8 cellular contexts compared by ENCODE assay signal in genomic region chr2:27369471-27370025, GRCh38. TPM values are rescaled to one million over a fixed set of nuclear protein-coding genes. Genes with fewer than 3 reads are reported as not detected.
A peak's percentile ranks its signal among the peaks of the same experiment; 100 is the strongest.
DNase-seq lines count a peak whose midpoint lies in the region; ATAC-seq and TF ChIP-seq lines count a peak whose summit lies in the region.

No MANE protein-coding gene starts in this region.

- H4K8ac ChIP-seq in IMR-90 (ENCODE audit: low read depth in 2 of 2, low read length in 2 of 2) = peak overlapping the region in 1 of 2 experiments; percentile 75; a peak in 2 of 4 replicates

- dilution Hi-C loops in IMR-90 (cut with HindIII; ENCODE audit: low sequenced_read_pairs, unreplicated experiment) = no loop called here

- no peaks in the 10 kb centered on the region for H3K27me3 ChIP-seq in ACC112 (ENCODE audit: insufficient read depth, low read length)
- no peaks in the 10 kb centered on the region for H3K27me3 ChIP-seq in IMR-90 (ENCODE audit: control insufficient read depth, insufficient read depth, low read length)
- H3K27me3 ChIP-seq in neural cell (ENCODE audit: insufficient read depth, low read depth, low read length) = no peaks in the 10 kb centered on the region

- peaks cover 43% of the 10 kb centered on the region for H3K79me2 ChIP-seq in ACC112 (ENCODE audit: control insufficient read depth, insufficient read depth, low read length, unreplicated experiment)
- H3K79me2 ChIP-seq in neural cell (replicated peaks; ENCODE audit: insufficient read depth, low read length) = peaks cover 29% of the 10 kb centered on the region

- H3K27ac Mint-ChIP-seq in activated CD8-positive, alpha-beta T cell treated with anti-CD3 and anti-CD28 coated beads for 36 hours = peak overlapping the region; percentile 94

- peak overlapping the region; percentile 98 for H2AK9ac ChIP-seq in IMR-90 (replicated peaks; ENCODE audit: low read depth, low read length, poor library complexity)

- DNase-seq in GM12864 (ENCODE audit: low read depth) = no peak
- DNase-seq in IMR-90 = peak; percentile 50
- no peak for DNase-seq in activated CD8-positive, alpha-beta T cell treated with anti-CD3 and anti-CD28 coated beads for 36 hours
- peak; percentile 39 to 75 for DNase-seq in foreskin fibroblast
- DNase-seq in activated effector memory CD4-positive, alpha-beta T cell treated with Interleukin-2 at 50 U/mL for 16 hours = no peak

- no peak overlapping the region for H3K18ac ChIP-seq in IMR-90 (ENCODE audit: low read depth, low read length)

- H2AK5ac ChIP-seq in IMR-90 (ENCODE audit: low read depth, low read length) = 0 out of 2 replicates have a peak overlapping the region, but pooled peaks have one; percentile 37

- no peaks in the 10 kb centered on the region for H3K27me3 Mint-ChIP-seq in activated CD8-positive, alpha-beta T cell treated with anti-CD3 and anti-CD28 coated beads for 36 hours

- TF ChIP-seq CTCF in GM12864 (IDR thresholded peaks at IDR 0.05; ENCODE audit: low read depth, low read length, missing control alignments) (no peak), IMR-90 (conservative IDR thresholded peaks at IDR 0.05; ENCODE audit: low read depth, low read length) (no peak), foreskin fibroblast (IDR thresholded peaks at IDR 0.05; ENCODE audit: low read depth, low read length) (no peak), neural cell (IDR thresholded peaks at IDR 0.05; ENCODE audit: poor library complexity, severe bottlenecking) (no peak)
- no peak for TF ChIP-seq CTCF in activated CD8-positive, alpha-beta T cell treated with anti-CD3 and anti-CD28 coated beads for 36 hours (IDR thresholded peaks at IDR 0.05)

- H3K36me3 ChIP-seq in ACC112 (ENCODE audit: insufficient read depth, low read length) (peaks cover 30% of the 10 kb centered on the region), IMR-90 (ENCODE audit: control insufficient read depth, insufficient read depth, low read length) (peaks cover 38% of the 10 kb centered on the region), neural cell (ENCODE audit: insufficient read depth, low read length) (no peaks in the 10 kb centered on the region)

- peak overlapping the region; percentile 89 for H3K4me3 Mint-ChIP-seq in activated CD8-positive, alpha-beta T cell treated with anti-CD3 and anti-CD28 coated beads for 36 hours

- WGBS in IMR-90 (ENCODE audit: extremely low coverage in 2 of 2, insufficient read length in 1 of 2), 2 experiments = 2% methylated on average over 10 of the region's 18 CpGs; no CpG with 5 or more reads in 1 of the 2 experiments

- H3F3A ChIP-seq in neural cell (ENCODE audit: insufficient read depth, low read length, poor library complexity, severe bottlenecking) = no peaks in the 10 kb centered on the region

- H3K14ac ChIP-seq in IMR-90 (replicated peaks; ENCODE audit: low read depth, low read length) = peak overlapping the region; percentile 94

- peaks cover 15% of the 10 kb centered on the region; the same call in 1 of the 2 replicates for H4K20me1 ChIP-seq in IMR-90 (ENCODE audit: insufficient read depth, low read length)
- no peaks in the 10 kb centered on the region for H4K20me1 ChIP-seq in neural cell (ENCODE audit: insufficient read depth)

- H3K9me2 ChIP-seq in neural cell (ENCODE audit: insufficient read depth, low read length) = no peaks in the 10 kb centered on the region

- H3K27ac ChIP-seq in ACC112 (ENCODE audit: low read depth, low read length) (peak overlapping the region; percentile 49), IMR-90 (ENCODE audit: insufficient read depth, low read length) (peak overlapping the region; percentile 67), neural cell (ENCODE audit: low read length) (peak overlapping the region; percentile 86)

- no peak for TF ChIP-seq EP300 in neural cell (conservative IDR thresholded peaks at IDR 0.05; ENCODE audit: poor library complexity, severe bottlenecking)

- intact Hi-C loops in IMR-90 (cut with micrococcal nuclease) = loop anchor here (1.0 kb wide), 1 partner anchor 48 kb away; no protein-coding TSS in a partner anchor
- intact Hi-C loops in activated CD8-positive, alpha-beta T cell treated with anti-CD3 and anti-CD28 coated beads for 36 hours (cut with micrococcal nuclease) = loop anchor here (2.0 kb wide), 1 partner anchor 13 kb away; the partner anchor contains the start of gene GTF3C2

- in situ Hi-C loops in IMR-90 (cut with MboI; ENCODE audit: low sequenced_read_pairs) = no loop called here

- no peak overlapping the region for H2BK20ac ChIP-seq in IMR-90 (ENCODE audit: low read depth, low read length)

- CTCF ChIA-PET in IMR-90 (lab: Yijun Ruan, JAX) = interaction anchor here (0.6 to 1.4 kb wide), 2 partner anchors 15 to 45 kb away, joined by 3 read pairs; no protein-coding TSS in a partner anchor
- CTCF ChIA-PET in activated CD8-positive, alpha-beta T cell treated with anti-CD3 and anti-CD28 coated beads for 36 hours (lab: Charles Lee) = interaction anchor here (0.7 to 3.7 kb wide), 13 partner anchors 10 to 314 kb away, joined by 3 to 15 read pairs (median 4); partner anchors contain the start of genes GTF3C2, MPV17 and PPM1G

- peak overlapping the region; percentile 72; the same call in 1 of the 2 replicates for H3K23ac ChIP-seq in IMR-90 (ENCODE audit: low read depth, low read length)

- H3K4me2 ChIP-seq in IMR-90 (ENCODE audit: low read depth, low read length) = peak overlapping the region; percentile 94
- peak overlapping the region; percentile 97 for H3K4me2 ChIP-seq in neural cell (ENCODE audit: low read length)

- H3K4me3 ChIP-seq in ACC112 (ENCODE audit: low read depth, low read length) (peak overlapping the region; percentile 86), GM12864 (ENCODE audit: low read depth, low read length) (peak overlapping the region; percentile 80), IMR-90 (ENCODE audit: insufficient read depth, low read depth, low read length) (peak overlapping the region; percentile 65), foreskin fibroblast (ENCODE audit: low read depth in 1 of 2, low read length in 2 of 2) (peak overlapping the region; percentile 92 to 96), neural cell (ENCODE audit: low read length) (peak overlapping the region; percentile 93)

- peaks cover 28% of the 10 kb centered on the region for H3K4me1 Mint-ChIP-seq in activated CD8-positive, alpha-beta T cell treated with anti-CD3 and anti-CD28 coated beads for 36 hours (ENCODE audit: low read depth)

- H4K91ac ChIP-seq in IMR-90 (ENCODE audit: insufficient read depth, low read depth, low read length) = peak overlapping the region; percentile 62; the same call in 1 of the 2 replicates

- H3K4me1 ChIP-seq in ACC112 (ENCODE audit: control insufficient read depth, insufficient read depth, low read length, unreplicated experiment) (peaks cover 29% of the 10 kb centered on the region), IMR-90 (ENCODE audit: control insufficient read depth, insufficient read depth, low read length) (peaks cover 8% of the 10 kb centered on the region)

- peak overlapping the region; percentile 8; the same call in 1 of the 2 replicates for H4K5ac ChIP-seq in IMR-90 (ENCODE audit: low read depth, low read length)

- peak overlapping the region; percentile 42 for H3K56ac ChIP-seq in IMR-90 (ENCODE audit: extremely low read depth, insufficient read depth, low read length)

- H2BK5ac ChIP-seq in IMR-90 (ENCODE audit: low read depth, low read length, poor library complexity, severe bottlenecking) = peak overlapping the region; percentile 63

- ATAC-seq in IMR-90 (ENCODE audit: low read depth) (peak; percentile 45), GM21786 (IDR thresholded peaks at IDR 0.05; ENCODE audit: unreplicated experiment) (no peak)
- ATAC-seq in activated CD8-positive, alpha-beta T cell treated with anti-CD3 and anti-CD28 coated beads for 36 hours = no peak

- POLR2A ChIA-PET in IMR-90 (lab: Charles Lee; ENCODE audit: unreplicated experiment) = interaction anchor here (0.7 kb wide), 1 partner anchor 12 kb away, joined by 3 read pairs; no protein-coding TSS in a partner anchor
- POLR2A ChIA-PET in activated CD8-positive, alpha-beta T cell treated with anti-CD3 and anti-CD28 coated beads for 36 hours (lab: Charles Lee) = interaction anchor here (0.6 to 8.0 kb wide), 14 partner anchors 9 to 294 kb away, joined by 3 to 84 read pairs (median 4); partner anchors contain the start of genes GTF3C2, NRBP1, PPM1G and SLC4A1AP

- no peak overlapping the region for H2BK120ac ChIP-seq in IMR-90 (ENCODE audit: low read depth, low read length)

- H2AFZ ChIP-seq in ACC112 (ENCODE audit: low read length, unreplicated experiment) (peak overlapping the region; percentile 63), IMR-90 (replicated peaks; ENCODE audit: low read length, poor library complexity) (peak overlapping the region; percentile 98), neural cell (ENCODE audit: low read depth, low read length) (peak overlapping the region; percentile 67)

- H3K9me1 ChIP-seq in IMR-90 (ENCODE audit: insufficient read depth, low read length) = peaks cover 5% of the 10 kb centered on the region; the same call in 1 of the 2 replicates

- H3K9me3 Mint-ChIP-seq in activated CD8-positive, alpha-beta T cell treated with anti-CD3 and anti-CD28 coated beads for 36 hours = no peaks in the 10 kb centered on the region

- no TSS peak for BruUV-seq in IMR-90 (replicated peaks; lab: Mats Ljungman, UMichigan)

- peak overlapping the region; percentile 79 for H3K4ac ChIP-seq in IMR-90 (ENCODE audit: low read depth, low read length)

- no peak overlapping the region for H2BK15ac ChIP-seq in IMR-90 (ENCODE audit: low read depth, low read length)

- H3K9ac ChIP-seq in IMR-90 (ENCODE audit: low read depth, low read length) = peak overlapping the region; percentile 72
- peak overlapping the region; percentile 97 for H3K9ac ChIP-seq in neural cell (ENCODE audit: low read length)

- peaks cover 29 to 66% of the 10 kb centered on the region in 2 experiments for H3K79me1 ChIP-seq in IMR-90 (ENCODE audit: low read depth in 1 of 2, low read length in 2 of 2)

- TF ChIP-seq RAD21 in IMR-90 (IDR thresholded peaks at IDR 0.05; ENCODE audit: low read length) = no peak
- no peak for TF ChIP-seq RAD21 in neural cell (conservative IDR thresholded peaks at IDR 0.05)

- no peaks in the 10 kb centered on the region for H3K9me3 ChIP-seq in IMR-90 (ENCODE audit: control insufficient read depth, insufficient read depth, low read length)
- no peaks in the 10 kb centered on the region for H3K9me3 ChIP-seq in neural cell (ENCODE audit: low read length)

- no peak; the same call in 1 of the 2 replicates for TF ChIP-seq POLR2A in IMR-90 (IDR thresholded peaks at IDR 0.05; ENCODE audit: low read depth, low read length)

- peaks cover 23% of the 10 kb centered on the region for H3K36me3 Mint-ChIP-seq in activated CD8-positive, alpha-beta T cell treated with anti-CD3 and anti-CD28 coated beads for 36 hours (ENCODE audit: low read depth)

RNA-seq across cellular contexts. Expression of gene EIF2B4, which starts 0.6 kb away (rescaled TPM):
- total RNA-seq in IMR-90 (2012; rRNA removed) = 47.9 and 48.9 TPM in 2 replicates
- polyA plus RNA-seq in IMR-90 (2012; rRNA removed) (40.3 and 43.8 TPM in 2 replicates), neural cell (43.7 and 45.3 TPM in 2 replicates)
- polyA plus RNA-seq in IMR-90 (2012; cell fraction: cytosol; rRNA removed) = 26.6 and 38.5 TPM in 2 replicates
- 75.0 and 118 TPM in 2 replicates for polyA plus RNA-seq in IMR-90 (2012; cell fraction: nucleus; rRNA removed; ENCODE audit: low replicate concordance)
- 10 to 100 TPM; 29.2 to 30.4 TPM for total RNA-seq in activated CD8-positive, alpha-beta T cell treated with anti-CD3 and anti-CD28 coated beads for 36 hours
- 23.6 and 25.5 TPM in 2 replicates for polyA minus RNA-seq in neural cell

RNA-seq across cellular contexts. Expression of gene SNX17, which starts 0.9 kb away (rescaled TPM):
- total RNA-seq in IMR-90 (2012; rRNA removed) = 130 and 131 TPM in 2 replicates
- polyA plus RNA-seq in IMR-90 (2012; rRNA removed) (100.0 and 102 TPM in 2 replicates), neural cell (69.8 and 86.9 TPM in 2 replicates)
- polyA plus RNA-seq in IMR-90 (2012; cell fraction: cytosol; rRNA removed) = 114 and 116 TPM in 2 replicates
- polyA plus RNA-seq in IMR-90 (2012; cell fraction: nucleus; rRNA removed; ENCODE audit: low replicate concordance) = 108 and 144 TPM in 2 replicates
- 10 to 100 TPM; 74.5 to 82.3 TPM for total RNA-seq in activated CD8-positive, alpha-beta T cell treated with anti-CD3 and anti-CD28 coated beads for 36 hours
- polyA minus RNA-seq in neural cell = 57.4 and 58.4 TPM in 2 replicates

RNA-seq across cellular contexts. Expression of gene ZNF513, which starts 11.0 kb away (rescaled TPM):
- 3.1 and 3.4 TPM in 2 replicates for total RNA-seq in IMR-90 (2012; rRNA removed)
- polyA plus RNA-seq in IMR-90 (2012; rRNA removed) = 23.5 and 23.7 TPM in 2 replicates
- polyA plus RNA-seq in IMR-90 (2012; cell fraction: cytosol; rRNA removed) = 11.3 and 17.8 TPM in 2 replicates
- 73.2 and 130 TPM in 2 replicates for polyA plus RNA-seq in IMR-90 (2012; cell fraction: nucleus; rRNA removed; ENCODE audit: low replicate concordance)
- total RNA-seq in activated CD8-positive, alpha-beta T cell treated with anti-CD3 and anti-CD28 coated beads for 36 hours = 1 to 10 TPM; 6.8 to 7.2 TPM
- 40.5 and 46.8 TPM in 2 replicates for polyA plus RNA-seq in neural cell
- 25.5 and 27.5 TPM in 2 replicates for polyA minus RNA-seq in neural cell

RNA-seq across cellular contexts. Expression of gene GTF3C2, which starts 13.0 kb away (rescaled TPM):
- 23.1 and 25.5 TPM in 2 replicates for total RNA-seq in IMR-90 (2012; rRNA removed)
- polyA plus RNA-seq in IMR-90 (2012; rRNA removed) = 36.9 and 37.7 TPM in 2 replicates
- 21.2 and 32.2 TPM in 2 replicates for polyA plus RNA-seq in IMR-90 (2012; cell fraction: cytosol; rRNA removed)
- 85.6 and 101 TPM in 2 replicates for polyA plus RNA-seq in IMR-90 (2012; cell fraction: nucleus; rRNA removed; ENCODE audit: low replicate concordance)
- 10 to 100 TPM; 57.6 to 63.6 TPM for total RNA-seq in activated CD8-positive, alpha-beta T cell treated with anti-CD3 and anti-CD28 coated beads for 36 hours
- polyA plus RNA-seq in neural cell = 27.8 and 37.2 TPM in 2 replicates
- 37.5 and 42.6 TPM in 2 replicates for polyA minus RNA-seq in neural cell

RNA-seq across cellular contexts. Expression of gene PPM1G, which starts 39.8 kb away (rescaled TPM):
- total RNA-seq in IMR-90 (2012; rRNA removed) = 95.9 and 99.2 TPM in 2 replicates
- polyA plus RNA-seq in IMR-90 (2012; rRNA removed) (55.9 and 57.6 TPM in 2 replicates), neural cell (99.0 and 107 TPM in 2 replicates)
- 28.8 and 44.4 TPM in 2 replicates for polyA plus RNA-seq in IMR-90 (2012; cell fraction: cytosol; rRNA removed)
- 24.9 and 39.9 TPM in 2 replicates for polyA plus RNA-seq in IMR-90 (2012; cell fraction: nucleus; rRNA removed; ENCODE audit: low replicate concordance)
- 100 to 1,000 TPM; 138 to 142 TPM for total RNA-seq in activated CD8-positive, alpha-beta T cell treated with anti-CD3 and anti-CD28 coated beads for 36 hours
- polyA minus RNA-seq in neural cell = 91.1 and 95.6 TPM in 2 replicates

Comparison
In these comparisons a context has a peak if more than half of its experiments do, and no peak if none do; other contexts are left out.
1. DNase-seq: peak in IMR-90 (single experiment) and foreskin fibroblast (2 of 2); none in GM12864 (single experiment), activated CD8-positive, alpha-beta T cell treated with anti-CD3 and anti-CD28 coated beads for 36 hours (single experiment) and activated effector memory CD4-positive, alpha-beta T cell treated with Interleukin-2 at 50 U/mL for 16 hours (single experiment).
2. Peak in every context shown above with its lines, with median percentiles within 50 percentile points of each other: H2AFZ ChIP-seq, H3K27ac ChIP-seq and H3K4me3 ChIP-seq.